ENCODE assay signal across 18 cellular contexts in genomic region chr12:104182621-104183378, GRCh38. TPM values are rescaled to one million over a fixed set of nuclear protein-coding genes. Genes with fewer than 3 reads are reported as not detected.
DNase-seq lines count a peak whose midpoint lies in the region; ATAC-seq and TF ChIP-seq lines count a peak whose summit lies in the region.
"Had no signal": no experiment of that assay in that cellular context is flagged by ENCODE, and none has a peak within 500 bp of the region (broad histone marks: within the 10 kb centered on the region; RNA-seq: fewer than 3 reads in every experiment).

No MANE protein-coding gene starts in this region.

- no peak for TF ChIP-seq POLR2A in gastrocnemius medialis (IDR thresholded peaks at IDR 0.05)

- ATAC-seq in gastrocnemius medialis (no peak), HG03521 (IDR thresholded peaks at IDR 0.05; ENCODE audit: unreplicated experiment) (no peak), HG03520 (IDR thresholded peaks at IDR 0.05; ENCODE audit: unreplicated experiment) (no peak)

- 0 out of 20 replicates have a peak overlapping the region, but pooled peaks of 1 of the 10 experiments have one; percentile 6 for H3K4me3 ChIP-seq in BLaER1 treated with 17β-estradiol and CSF1 and Interleukin-3, amounts not matched to agents 10 nM and 100 nM
- H3K4me3 ChIP-seq in fibroblast of pulmonary artery (replicated peaks; ENCODE audit: low read depth, low read length) = no peak overlapping the region
- H3K4me3 ChIP-seq in gastrocnemius medialis = no peak overlapping the region
- H3K4me3 ChIP-seq: SK-N-MC had no signal

- H3K36me3 ChIP-seq in BLaER1 treated with 17β-estradiol and CSF1 and Interleukin-3, amounts not matched to agents 10 nM and 100 nM = peaks cover 0 to 14% (median 0%) of the 10 kb centered on the region in 11 experiments; a peak in 5 of 22 replicates
- no peaks in the 10 kb centered on the region for H3K36me3 ChIP-seq in gastrocnemius medialis

- peaks cover 37 to 58% (median 47%) of the 10 kb centered on the region in 11 experiments for H3K9me3 ChIP-seq in BLaER1 treated with 17β-estradiol and CSF1 and Interleukin-3, amounts not matched to agents 10 nM and 100 nM (replicated peaks in 1 of 11)
- peaks cover 0 to 9% (median 8%) of the 10 kb centered on the region in 3 donors for H3K9me3 ChIP-seq in gastrocnemius medialis

- TF ChIP-seq CTCF in fibroblast of pulmonary artery (IDR thresholded peaks at IDR 0.05; ENCODE audit: low read length, missing control alignments) (no peak), gastrocnemius medialis (IDR thresholded peaks at IDR 0.05 in 4 of 5, conservative IDR thresholded peaks at IDR 0.05 in 1 of 5) (no peak)

- in situ Hi-C loops in gastrocnemius medialis (cut with MboI; ENCODE audit: low sequenced_read_pairs in 4 of 4) = loop anchor here in 2 of 4 donors (25.0 kb wide), 1 partner anchor 1205 kb away; no protein-coding TSS in a partner anchor

- H3K9ac ChIP-seq in BLaER1 treated with 17β-estradiol and CSF1 and Interleukin-3, amounts not matched to agents 10 nM and 100 nM = no peak overlapping the region

- intact Hi-C loops in gastrocnemius medialis (cut with DNase I; ENCODE audit: low total_unique reads) = no loop called here

- H3K27me3 ChIP-seq in BLaER1 treated with 17β-estradiol and CSF1 and Interleukin-3, amounts not matched to agents 10 nM and 100 nM = no peaks in the 10 kb centered on the region
- no peaks in the 10 kb centered on the region for H3K27me3 ChIP-seq in gastrocnemius medialis

- H3K4me2 ChIP-seq in BLaER1 treated with 17β-estradiol and CSF1 and Interleukin-3, amounts not matched to agents 10 nM and 100 nM = peak overlapping the region; percentile 12 to 48 (median 22); a peak in 14 of 22 replicates

- peaks cover 14 to 35% (median 21%) of the 10 kb centered on the region in 10 experiments for H3K4me1 ChIP-seq in BLaER1 treated with 17β-estradiol and CSF1 and Interleukin-3, amounts not matched to agents 10 nM and 100 nM
- H3K4me1 ChIP-seq in gastrocnemius medialis = peaks cover 5 to 6% of the 10 kb centered on the region in 2 donors

- H4K20me1 ChIP-seq in BLaER1 treated with 17β-estradiol and CSF1 and Interleukin-3, amounts not matched to agents 10 nM and 100 nM = no peaks in the 10 kb centered on the region

- DNase-seq in amniotic epithelial cell (ENCODE audit: low read depth) (peak; percentile 53), fibroblast of pulmonary artery (ENCODE audit: low read depth) (peak; percentile 53), gastrocnemius medialis (no peak), hepatic stellate cell (ENCODE audit: low spot score) (no peak), COLO668 (lab: John Stamatoyannopoulos, UW; ENCODE audit: unreplicated experiment) (no peak)
- DNase-seq: activated CD4-positive, alpha-beta T cell treated with anti-CD3 and anti-CD28 coated beads for 48 hours; activated naive CD4-positive, alpha-beta T cell treated with Interleukin-2 at 50 U/mL for 16 hours; activated T-cell treated with anti-CD3 and anti-CD28 coated beads for 4 hours; AML-193; GDM1; NCI-H1930; NCI-H510A; OCI-M1; T-helper 9 cell had no signal

- H3K27ac ChIP-seq in BLaER1 treated with 17β-estradiol and CSF1 and Interleukin-3, amounts not matched to agents 10 nM and 100 nM = peak overlapping the region in 6 of 11 experiments; percentile 4 to 53 (median 38); a peak in 7 of 22 replicates
- H3K27ac ChIP-seq in gastrocnemius medialis = peak overlapping the region; percentile 15 to 63 (median 44)
- H3K27ac ChIP-seq: SK-N-MC had no signal

RNA-seq across cellular contexts. Expression of gene TXNRD1, which starts 32.8 kb away (rescaled TPM):
- 100 to 1,000 TPM in 3 of 4 donors, 10 to 100 TPM in 1; 96.6 to 139 (median 118) TPM for total RNA-seq in gastrocnemius medialis

RNA-seq across cellular contexts. Expression of gene NFYB, which starts 44.8 kb away (rescaled TPM):
- 10 to 100 TPM; 16.5 to 35.1 (median 21.4) TPM for total RNA-seq in gastrocnemius medialis

Comparison
In these comparisons a context has a peak if more than half of its experiments do, and no peak if none do; other contexts are left out.
1. DNase-seq: peak in amniotic epithelial cell (single experiment) and fibroblast of pulmonary artery (single experiment); none in gastrocnemius medialis (0 of 2), hepatic stellate cell (single experiment) and COLO668 (single experiment).